Comparison of ENCODE assay signal across 8 cellular contexts in the genomic region with DNA sequence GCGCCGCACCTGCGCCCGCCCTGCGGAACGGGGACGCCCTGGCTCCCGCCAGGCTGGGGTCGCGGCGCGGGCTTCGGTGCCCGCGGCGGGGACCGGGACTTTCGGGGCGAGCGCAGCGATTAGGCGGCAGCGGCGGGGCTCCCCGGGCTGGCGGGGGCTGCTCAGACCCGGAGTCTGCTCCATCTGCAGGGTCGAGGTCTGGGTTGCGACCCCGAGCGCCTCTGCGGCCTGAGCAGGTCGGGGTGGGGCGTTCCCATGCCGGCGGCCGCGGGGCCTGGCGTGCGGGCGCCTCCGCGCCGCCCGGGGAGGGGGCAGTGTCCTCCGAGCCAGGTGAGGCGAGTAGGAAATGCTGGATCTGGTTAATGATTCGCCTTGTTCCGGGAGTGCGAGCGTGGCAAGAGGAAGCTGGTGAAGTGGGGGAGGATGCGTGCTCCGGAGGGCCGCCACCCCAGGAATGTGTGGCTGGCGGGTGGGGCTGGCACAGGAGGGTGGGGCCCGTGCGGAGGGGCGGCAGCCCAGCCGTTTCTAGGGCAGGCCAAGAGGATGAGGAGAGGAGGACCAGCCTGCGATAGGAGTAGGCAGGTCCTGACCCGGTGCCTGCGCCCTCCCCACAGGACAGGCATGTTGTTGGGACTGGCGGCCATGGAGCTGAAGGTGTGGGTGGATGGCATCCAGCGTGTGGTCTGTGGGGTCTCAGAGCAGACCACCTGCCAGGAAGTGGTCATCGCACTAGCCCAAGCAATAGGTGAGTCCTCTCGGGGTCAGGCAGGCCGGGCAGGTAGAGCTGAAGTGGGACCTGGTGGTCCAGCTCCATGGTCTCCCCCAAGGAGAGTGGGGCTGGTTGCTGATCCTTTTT. TPM values are rescaled to one million over a fixed set of nuclear protein-coding genes. Genes with fewer than 3 reads are reported as not detected.
DNase-seq lines count a peak whose midpoint lies in the region; ATAC-seq and TF ChIP-seq lines count a peak whose summit lies in the region.

No MANE protein-coding gene starts in this region.

- 9% methylated on average over 65 to 67 of the region's 67 CpGs for WGBS in heart right ventricle, 2 donors

- H3K9ac ChIP-seq in ES-I3 (ENCODE audit: low read depth, low read length), result peak overlapping the region; percentile 83

- DNase-seq in HUDEP-2 (lab: John Stamatoyannopoulos, UW; ENCODE audit: unreplicated experiment in 76 of 76) (peak in 61 of 76 experiments; percentile 12 to 80 (median 55)), heart right ventricle (no peak), retinal pigment epithelial cell (ENCODE audit: low read depth) (no peak), NCI-H2081 treated with DMSO at 0.1 percent for 48 hours (lab: John Stamatoyannopoulos, UW) (no peak), OCI-M2 (lab: John Stamatoyannopoulos, UW; ENCODE audit: unreplicated experiment) (no peak)

- no peak for TF ChIP-seq CTCF in WI38 (IDR thresholded peaks at IDR 0.05; ENCODE audit: low read depth, low read length)
- TF ChIP-seq CTCF in heart right ventricle (IDR thresholded peaks at IDR 0.05), result no peak
- TF ChIP-seq CTCF in retinal pigment epithelial cell (conservative IDR thresholded peaks at IDR 0.05; ENCODE audit: low read depth, low read length), result no peak

- no peaks in the 10 kb centered on the region for H3K9me3 ChIP-seq in ES-I3 (ENCODE audit: control insufficient read depth, insufficient read depth, low read length)
- no peaks in the 10 kb centered on the region for H3K9me3 ChIP-seq in heart right ventricle

- H3K4me1 ChIP-seq in ES-I3 (ENCODE audit: insufficient read depth, low read length) (peaks cover 18% of the 10 kb centered on the region), heart right ventricle (peaks cover 7 to 20% (median 16%) of the 10 kb centered on the region in 9 donors)

- ATAC-seq in GM21515 (IDR thresholded peaks at IDR 0.05; ENCODE audit: unreplicated experiment), result peak; percentile 22
- ATAC-seq in heart right ventricle, result peak in 2 of 8 donors; percentile 0 to 2

- peak overlapping the region in 6 of 10 donors; percentile 7 to 70 (median 41) for H3K27ac ChIP-seq in heart right ventricle

- H3K36me3 ChIP-seq in ES-I3 (ENCODE audit: insufficient read depth, low read length) (no peaks in the 10 kb centered on the region), heart right ventricle (peaks cover 0 to 8% (median 0%) of the 10 kb centered on the region in 9 donors)

- H3K4me3 ChIP-seq in WI38 (ENCODE audit: low read depth, low read length), result peak overlapping the region; percentile 65
- peak overlapping the region; percentile 65 to 90 (median 73) for H3K4me3 ChIP-seq in heart right ventricle
- H3K4me3 ChIP-seq in retinal pigment epithelial cell (ENCODE audit: low read length), result peak overlapping the region; percentile 48

- H3K27me3 ChIP-seq in heart right ventricle, result peaks cover under 1 to 37% (median 30%) of the 10 kb centered on the region in 7 donors

- intact Hi-C loops in heart right ventricle (cut with DNase I), result no loop called here

RNA-seq across cellular contexts. Expression of a gene that starts 0.6 kb away (rescaled TPM):
- 1 to 10 TPM in 9 of 10 donors, under 1 TPM in 1; 0.96 to 4.0 (median 2.1) TPM for total RNA-seq in heart right ventricle
- 10 to 100 TPM in 1 of 2 donors, 1 to 10 TPM in 1; 6.9 to 14.2 TPM for polyA plus RNA-seq in heart right ventricle

RNA-seq across cellular contexts. Expression of a gene that starts 0.8 kb away (rescaled TPM):
- under 1 TPM in 8 of 10 donors, not detected in 2; 0.30 to 0.72 (median 0.45) TPM for total RNA-seq in heart right ventricle
- 1 to 10 TPM in 1 of 2 donors, under 1 TPM in 1; 0.41 to 1.4 TPM for polyA plus RNA-seq in heart right ventricle

RNA-seq across cellular contexts. Expression of a gene that starts 14.9 kb away (rescaled TPM):
- total RNA-seq in heart right ventricle, result 10 to 100 TPM; 14.7 to 23.0 (median 18.5) TPM
- polyA plus RNA-seq in heart right ventricle, result 10 to 100 TPM; 10.5 to 19.1 TPM

RNA-seq across cellular contexts. Expression of a gene that starts 24.0 kb away (rescaled TPM):
- under 1 TPM in 8 of 10 donors, not detected in 2; 0.13 to 0.49 (median 0.19) TPM for total RNA-seq in heart right ventricle
- polyA plus RNA-seq in heart right ventricle, result under 1 TPM; 0.26 to 0.37 TPM

RNA-seq across cellular contexts. Expression of a gene that starts 26.0 kb away (rescaled TPM):
- 10 to 100 TPM; 44.7 to 61.1 (median 54.5) TPM for total RNA-seq in heart right ventricle
- polyA plus RNA-seq in heart right ventricle, result 100 to 1,000 TPM; 107 to 132 TPM

Comparison
In these comparisons a context has a peak if more than half of its experiments do, and no peak if none do; other contexts are left out.
1. DNase-seq: peak in HUDEP-2 (61 of 76); none in heart right ventricle (0 of 2), retinal pigment epithelial cell (single experiment), NCI-H2081 treated with DMSO at 0.1 percent for 48 hours (single experiment) and OCI-M2 (single experiment).
2. Peak in every context shown above with its lines, with median percentiles within 50 percentile points of each other: H3K4me3 ChIP-seq.